In the genomic region with DNA sequence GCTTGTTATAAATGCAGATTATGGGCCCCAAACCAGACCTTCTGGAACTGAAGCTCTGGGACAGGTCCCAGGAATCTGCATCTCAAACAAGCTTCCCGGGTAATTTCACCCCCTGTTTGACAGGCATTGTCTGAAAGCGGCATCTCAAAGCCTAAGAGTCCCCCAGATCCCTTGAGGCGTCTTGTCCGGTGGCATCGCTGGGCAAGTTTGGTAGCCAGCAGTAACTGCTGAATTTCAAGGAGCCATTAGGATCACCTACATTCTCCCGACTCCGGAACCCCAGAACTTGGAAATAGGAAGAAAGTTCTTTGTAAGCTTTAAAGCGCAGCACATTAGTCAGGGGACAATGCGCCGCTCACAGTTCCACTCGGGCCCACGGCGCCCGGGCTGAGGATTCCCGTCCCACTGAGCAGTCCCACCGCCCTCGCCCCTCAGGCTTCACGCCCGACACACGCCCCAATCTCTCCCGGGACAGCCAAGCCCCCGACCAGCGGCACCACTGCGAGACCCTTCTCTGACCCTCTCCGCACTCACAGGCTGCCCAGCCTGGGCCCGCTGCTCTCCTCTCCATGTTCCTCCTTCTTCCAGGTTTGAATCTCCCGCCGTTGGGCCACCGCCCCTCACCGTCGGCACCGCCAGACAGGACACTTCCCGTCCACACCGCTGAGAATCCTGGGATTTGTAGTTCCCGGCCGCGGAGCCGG, we compare ENCODE assay signal across 8 cellular contexts. TPM values are rescaled to one million over a fixed set of nuclear protein-coding genes. Genes with fewer than 3 reads are reported as not detected.
DNase-seq lines count a peak whose midpoint lies in the region; ATAC-seq and TF ChIP-seq lines count a peak whose summit lies in the region.

A gene with protein sequence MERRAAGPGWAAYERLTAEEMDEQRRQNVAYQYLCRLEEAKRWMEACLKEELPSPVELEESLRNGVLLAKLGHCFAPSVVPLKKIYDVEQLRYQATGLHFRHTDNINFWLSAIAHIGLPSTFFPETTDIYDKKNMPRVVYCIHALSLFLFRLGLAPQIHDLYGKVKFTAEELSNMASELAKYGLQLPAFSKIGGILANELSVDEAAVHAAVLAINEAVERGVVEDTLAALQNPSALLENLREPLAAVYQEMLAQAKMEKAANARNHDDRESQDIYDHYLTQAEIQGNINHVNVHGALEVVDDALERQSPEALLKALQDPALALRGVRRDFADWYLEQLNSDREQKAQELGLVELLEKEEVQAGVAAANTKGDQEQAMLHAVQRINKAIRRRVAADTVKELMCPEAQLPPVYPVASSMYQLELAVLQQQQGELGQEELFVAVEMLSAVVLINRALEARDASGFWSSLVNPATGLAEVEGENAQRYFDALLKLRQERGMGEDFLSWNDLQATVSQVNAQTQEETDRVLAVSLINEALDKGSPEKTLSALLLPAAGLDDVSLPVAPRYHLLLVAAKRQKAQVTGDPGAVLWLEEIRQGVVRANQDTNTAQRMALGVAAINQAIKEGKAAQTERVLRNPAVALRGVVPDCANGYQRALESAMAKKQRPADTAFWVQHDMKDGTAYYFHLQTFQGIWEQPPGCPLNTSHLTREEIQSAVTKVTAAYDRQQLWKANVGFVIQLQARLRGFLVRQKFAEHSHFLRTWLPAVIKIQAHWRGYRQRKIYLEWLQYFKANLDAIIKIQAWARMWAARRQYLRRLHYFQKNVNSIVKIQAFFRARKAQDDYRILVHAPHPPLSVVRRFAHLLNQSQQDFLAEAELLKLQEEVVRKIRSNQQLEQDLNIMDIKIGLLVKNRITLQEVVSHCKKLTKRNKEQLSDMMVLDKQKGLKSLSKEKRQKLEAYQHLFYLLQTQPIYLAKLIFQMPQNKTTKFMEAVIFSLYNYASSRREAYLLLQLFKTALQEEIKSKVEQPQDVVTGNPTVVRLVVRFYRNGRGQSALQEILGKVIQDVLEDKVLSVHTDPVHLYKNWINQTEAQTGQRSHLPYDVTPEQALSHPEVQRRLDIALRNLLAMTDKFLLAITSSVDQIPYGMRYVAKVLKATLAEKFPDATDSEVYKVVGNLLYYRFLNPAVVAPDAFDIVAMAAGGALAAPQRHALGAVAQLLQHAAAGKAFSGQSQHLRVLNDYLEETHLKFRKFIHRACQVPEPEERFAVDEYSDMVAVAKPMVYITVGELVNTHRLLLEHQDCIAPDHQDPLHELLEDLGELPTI (N-terminal part only) (minus strand): TSS at position 607 of the 704 bp plus-strand sequence. CDS start 36 bp downstream, at position 571.

- H2AFZ ChIP-seq in smooth muscle cell (ENCODE audit: low read depth) = peak within 1 kb of the TSS; percentile 67

- peak within 1 kb of the TSS; percentile 59 for H3K9ac ChIP-seq in smooth muscle cell (ENCODE audit: low read depth)

- peaks cover 13% of the 10 kb centered on the region for H3K36me3 Mint-ChIP-seq in WTC11

- H3K27ac ChIP-seq in caudate nucleus (ENCODE audit: low read depth, low read length) = no peak within 1 kb of the TSS
- peak within 1 kb of the TSS; percentile 78 for H3K27ac ChIP-seq in smooth muscle cell (ENCODE audit: low read depth)

- no peak for TF ChIP-seq CTCF in GM12864 (IDR thresholded peaks at IDR 0.05; ENCODE audit: low read depth, low read length, missing control alignments)
- TF ChIP-seq CTCF in WTC11 (IDR thresholded peaks at IDR 0.05) = no peak
- TF ChIP-seq CTCF in smooth muscle cell (IDR thresholded peaks at IDR 0.05; ENCODE audit: borderline replicate concordance, insufficient read depth, poor library complexity, severe bottlenecking) = no peak

- peaks cover 12% of the 10 kb centered on the region for H3K79me2 ChIP-seq in smooth muscle cell (ENCODE audit: low read depth)

- H3K9me3 Mint-ChIP-seq in WTC11 = no peaks in the 10 kb centered on the region

- peak within 1 kb of the TSS; percentile 90 for H3K4me2 ChIP-seq in smooth muscle cell

- whole genome bisulfite sequencing in smooth muscle cell (ENCODE audit: low lambda C conversion rate) = under 1% methylated on average over 38 of the region's 38 CpGs

- H3K27ac Mint-ChIP-seq in WTC11 = peak within 1 kb of the TSS; percentile 61; the same call in 1 of the 2 replicates

- no peaks in the 10 kb centered on the region for H3K4me1 ChIP-seq in smooth muscle cell (ENCODE audit: low read depth)

- ATAC-seq in HG03045 (IDR thresholded peaks at IDR 0.05; ENCODE audit: unreplicated experiment) (peak; percentile 76), WTC11 (peak; percentile 98), GM18517 (IDR thresholded peaks at IDR 0.05; ENCODE audit: unreplicated experiment) (no peak)

- no peaks in the 10 kb centered on the region; the same call in 1 of the 2 replicates for H3K27me3 Mint-ChIP-seq in WTC11 (ENCODE audit: low read depth)

- no peaks in the 10 kb centered on the region for H3F3A ChIP-seq in smooth muscle cell (ENCODE audit: low read depth)

- H3K4me1 Mint-ChIP-seq in WTC11 = peaks cover 15% of the 10 kb centered on the region

- no peaks in the 10 kb centered on the region for H3K27me3 ChIP-seq in smooth muscle cell (ENCODE audit: low read depth)

- DNase-seq in GM12864 (ENCODE audit: low read depth) = no peak
- peak; percentile 90 for DNase-seq in NCI-H2227 treated with DMSO at 0.1 percent for 48 hours (lab: John Stamatoyannopoulos, UW)
- DNase-seq in WTC11 (ENCODE audit: low spot score) = peak; percentile 95
- DNase-seq in caudate nucleus (lab: John Stamatoyannopoulos, UW) = peak in 57 of 61 donors; percentile 11 to 83 (median 59)
- DNase-seq in inferior parietal cortex (ENCODE audit: extremely low spot score) = peak; percentile 79
- peak; percentile 16 for DNase-seq in smooth muscle cell (lab: John Stamatoyannopoulos, UW; ENCODE audit: unreplicated experiment)

- peak within 1 kb of the TSS; percentile 99 for H3K4me3 Mint-ChIP-seq in WTC11

- H3K36me3 ChIP-seq in smooth muscle cell (ENCODE audit: low read depth) = no peaks in the 10 kb centered on the region

- POLR2A ChIA-PET in WTC11 (lab: Charles Lee) = interaction anchor here (0.7 kb wide), 1 partner anchor 81 kb away, joined by 3 read pairs; no protein-coding TSS in a partner anchor

- CTCF ChIA-PET in WTC11 (lab: Charles Lee) = interaction anchor here (0.9 to 2.3 kb wide), 7 partner anchors 13 to 106 kb away, joined by 3 to 15 read pairs (median 3); a partner anchor contains a TSS

- H3K9me3 ChIP-seq in smooth muscle cell (replicated peaks; ENCODE audit: low read depth) = no peaks in the 10 kb centered on the region

- no peaks in the 10 kb centered on the region for H4K20me1 ChIP-seq in smooth muscle cell (ENCODE audit: low read depth)

- H3K4me3 ChIP-seq in GM12864 (ENCODE audit: low read depth, low read length) (peak within 1 kb of the TSS; percentile 83), smooth muscle cell (peak within 1 kb of the TSS; percentile 56)

TF ChIP-seq in WTC11, 78 proteins besides CTCF, POLR2A, EP300 and RAD21:
- TF ChIP-seq MYBL2 (CRISPR knock-in tag; IDR thresholded peaks at IDR 0.05) (peak; percentile 96), SP1 (CRISPR knock-in tag; conservative IDR thresholded peaks at IDR 0.05) (peak; percentile 60; the same call in 1 of the 2 replicates), NFE2L1 (CRISPR knock-in tag; IDR thresholded peaks at IDR 0.05) (peak; percentile 89), GABPB1 (CRISPR knock-in tag; IDR thresholded peaks at IDR 0.05) (peak; percentile 85), FOXK1 (CRISPR knock-in tag; IDR thresholded peaks at IDR 0.05) (peak; percentile 59), ETV6 (CRISPR knock-in tag; IDR thresholded peaks at IDR 0.05) (0 out of 2 replicates have a peak, but pooled peaks have one; percentile 21)
- TF ChIP-seq, protein P1, sequence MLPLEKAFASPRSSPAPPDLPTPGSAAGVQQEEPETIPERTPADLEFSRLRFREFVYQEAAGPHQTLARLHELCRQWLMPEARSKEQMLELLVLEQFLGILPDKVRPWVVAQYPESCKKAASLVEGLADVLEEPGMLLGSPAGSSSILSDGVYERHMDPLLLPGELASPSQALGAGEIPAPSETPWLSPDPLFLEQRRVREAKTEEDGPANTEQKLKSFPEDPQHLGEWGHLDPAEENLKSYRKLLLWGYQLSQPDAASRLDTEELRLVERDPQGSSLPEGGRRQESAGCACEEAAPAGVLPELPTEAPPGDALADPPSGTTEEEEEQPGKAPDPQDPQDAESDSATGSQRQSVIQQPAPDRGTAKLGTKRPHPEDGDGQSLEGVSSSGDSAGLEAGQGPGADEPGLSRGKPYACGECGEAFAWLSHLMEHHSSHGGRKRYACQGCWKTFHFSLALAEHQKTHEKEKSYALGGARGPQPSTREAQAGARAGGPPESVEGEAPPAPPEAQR (CRISPR knock-in tag; IDR thresholded peaks at IDR 0.05) = no peak
- TF ChIP-seq, protein P2, sequence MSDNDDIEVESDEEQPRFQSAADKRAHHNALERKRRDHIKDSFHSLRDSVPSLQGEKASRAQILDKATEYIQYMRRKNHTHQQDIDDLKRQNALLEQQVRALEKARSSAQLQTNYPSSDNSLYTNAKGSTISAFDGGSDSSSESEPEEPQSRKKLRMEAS (CRISPR knock-in tag; IDR thresholded peaks at IDR 0.05) = no peak
- TF ChIP-seq, protein P3, sequence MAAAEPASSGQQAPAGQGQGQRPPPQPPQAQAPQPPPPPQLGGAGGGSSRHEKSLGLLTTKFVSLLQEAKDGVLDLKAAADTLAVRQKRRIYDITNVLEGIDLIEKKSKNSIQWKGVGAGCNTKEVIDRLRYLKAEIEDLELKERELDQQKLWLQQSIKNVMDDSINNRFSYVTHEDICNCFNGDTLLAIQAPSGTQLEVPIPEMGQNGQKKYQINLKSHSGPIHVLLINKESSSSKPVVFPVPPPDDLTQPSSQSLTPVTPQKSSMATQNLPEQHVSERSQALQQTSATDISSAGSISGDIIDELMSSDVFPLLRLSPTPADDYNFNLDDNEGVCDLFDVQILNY (CRISPR knock-in tag; IDR thresholded peaks at IDR 0.05) = peak; percentile 96
- TF ChIP-seq, protein P4, sequence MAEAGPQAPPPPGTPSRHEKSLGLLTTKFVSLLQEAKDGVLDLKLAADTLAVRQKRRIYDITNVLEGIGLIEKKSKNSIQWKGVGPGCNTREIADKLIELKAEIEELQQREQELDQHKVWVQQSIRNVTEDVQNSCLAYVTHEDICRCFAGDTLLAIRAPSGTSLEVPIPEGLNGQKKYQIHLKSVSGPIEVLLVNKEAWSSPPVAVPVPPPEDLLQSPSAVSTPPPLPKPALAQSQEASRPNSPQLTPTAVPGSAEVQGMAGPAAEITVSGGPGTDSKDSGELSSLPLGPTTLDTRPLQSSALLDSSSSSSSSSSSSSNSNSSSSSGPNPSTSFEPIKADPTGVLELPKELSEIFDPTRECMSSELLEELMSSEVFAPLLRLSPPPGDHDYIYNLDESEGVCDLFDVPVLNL (CRISPR knock-in tag; IDR thresholded peaks at IDR 0.05; ENCODE audit: borderline replicate concordance, low read depth) = peak; percentile 100

RNA-seq across cellular contexts. Expression of the gene that starts here (rescaled TPM):
- total RNA-seq in WTC11 (2021) (30.8 to 33.3 TPM (median 33.3 TPM) in 3 replicates), smooth muscle cell (2.6 and 11.9 TPM in 2 replicates)
- 2.9 and 3.6 TPM in 2 replicates for polyA plus RNA-seq in smooth muscle cell
